ENCODE assay signal across 8 cellular contexts in genomic region chr6:114934079-114934478, GRCh38.
"Had no signal": no experiment of that assay in that cellular context is flagged by ENCODE, and none has a peak within 500 bp of the region (broad histone marks: within the 10 kb centered on the region; RNA-seq: fewer than 3 reads in every experiment).

No MANE protein-coding gene starts in this region.

- H3K4me3 Mint-ChIP-seq: HFFc6, IgD-negative memory B cell had no signal

- H3K9me3 ChIP-seq: HAP-1 had no signal

- H3K27ac Mint-ChIP-seq: HFFc6, IgD-negative memory B cell had no signal

- DNase-seq: GM23248, GOT3, H7, HFFc6, KBM-7 had no signal

- H3K27me3 Mint-ChIP-seq: IgD-negative memory B cell had no signal

- H2AFZ ChIP-seq: GM23248 had no signal

- H3K36me3 Mint-ChIP-seq: IgD-negative memory B cell had no signal

- H3K4me1 Mint-ChIP-seq: IgD-negative memory B cell had no signal

- H3K27ac ChIP-seq: GM23248 had no signal

- H3K4me3 ChIP-seq: GM23248, HAP-1 had no signal

- H3K9ac ChIP-seq: GM23248 had no signal

- ATAC-seq: HCT116 had no signal

- H3K36me3 ChIP-seq: HAP-1 had no signal

- H3K4me1 ChIP-seq: HAP-1 had no signal
